In genomic region chr17:49567871-49568694, GRCh38 we compare ENCODE assay signal across 8 cellular contexts. TPM values are rescaled to one million over a fixed set of nuclear protein-coding genes. Genes with fewer than 3 reads are reported as not detected.
DNase-seq lines count a peak whose midpoint lies in the region; ATAC-seq, FAIRE-seq and TF ChIP-seq lines count a peak whose summit lies in the region.

No MANE protein-coding gene starts in this region.

- DNase-seq in Jurkat, Clone E6-1 (ENCODE audit: low read depth, low spot score): peak; percentile 40
- DNase-seq in SJCRH30: peak; percentile 85 to 88
- peak; percentile 84 for DNase-seq in activated gamma-delta T cell treated with Interleukin-2 at 50 U/mL for 16 hours
- peak; percentile 70 to 75 for DNase-seq in frontal cortex (ENCODE audit: low spot score in 2 of 2)

- H3K36me3 ChIP-seq in SJCRH30 (no peaks in the 10 kb centered on the region), neutrophil (no peaks in the 10 kb centered on the region), stomach smooth muscle (ENCODE audit: control insufficient read depth in 2 of 2, insufficient read depth in 2 of 2, low read length in 2 of 2) (no peaks in the 10 kb centered on the region)

- no peak overlapping the region for H3K27ac ChIP-seq in SJCRH30
- no peak overlapping the region for H3K27ac ChIP-seq in neutrophil
- peak overlapping the region; percentile 97 for H3K27ac ChIP-seq in stomach smooth muscle (ENCODE audit: low read length)

- H3K4me3 ChIP-seq in GM12875 (ENCODE audit: low read depth, low read length) (peak overlapping the region; percentile 3), SJCRH30 (no peak overlapping the region), neutrophil (ENCODE audit: low read depth in 1 of 2, low read length in 1 of 2) (peak overlapping the region in 1 of 2 experiments; percentile 28), stomach smooth muscle (ENCODE audit: low read length in 2 of 2) (peak overlapping the region; percentile 21 to 73)
- H3K4me3 ChIP-seq in Jurkat, Clone E6-1 (ENCODE audit: low read length): no peak overlapping the region

- H3K9ac ChIP-seq in stomach smooth muscle (ENCODE audit: low read length in 2 of 2): peak overlapping the region; percentile 36 to 58

- ATAC-seq in HG03469 (IDR thresholded peaks at IDR 0.05; ENCODE audit: unreplicated experiment): no peak

- H3K27me3 ChIP-seq in SJCRH30 (peaks cover 4% of the 10 kb centered on the region; the same call in 1 of the 2 replicates), neutrophil (peaks cover 77% of the 10 kb centered on the region), stomach smooth muscle (ENCODE audit: control insufficient read depth in 1 of 2, insufficient read depth in 2 of 2, low read length in 2 of 2) (no peaks in the 10 kb centered on the region)

- H3K9me3 ChIP-seq in SJCRH30 (replicated peaks): no peaks in the 10 kb centered on the region
- H3K9me3 ChIP-seq in neutrophil: no peaks in the 10 kb centered on the region
- no peaks in the 10 kb centered on the region for H3K9me3 ChIP-seq in stomach smooth muscle (ENCODE audit: control insufficient read depth in 2 of 2, low read length in 2 of 2)

- FAIRE-seq in frontal cortex (lab: Jason Lieb, UNC): no peak

- peaks cover 12% of the 10 kb centered on the region; the same call in 1 of the 2 replicates for H3K4me1 ChIP-seq in SJCRH30
- peaks cover 13 to 19% of the 10 kb centered on the region in 2 experiments for H3K4me1 ChIP-seq in neutrophil (ENCODE audit: control insufficient read depth in 1 of 2, insufficient read depth in 1 of 2, low read depth in 1 of 2, low read length in 1 of 2)
- H3K4me1 ChIP-seq in stomach smooth muscle (ENCODE audit: control insufficient read depth, insufficient read depth, low read length): peaks cover 44% of the 10 kb centered on the region

- TF ChIP-seq CTCF in GM12875 (IDR thresholded peaks at IDR 0.05; ENCODE audit: borderline replicate concordance, insufficient read depth, low read depth, low read length) (peak; percentile 90), neutrophil (IDR thresholded peaks at IDR 0.05) (peak; percentile 90)

RNA-seq across cellular contexts. Expression of gene NXPH3, which starts 7.6 kb away (rescaled TPM):
- not detected for polyA plus RNA-seq in Jurkat, Clone E6-1 (2012; ENCODE audit: insufficient read depth, insufficient read length)
- 1.0 and 1.2 TPM in 2 replicates for total RNA-seq in SJCRH30 (2014; rRNA removed; shearing (Covaris generic))
- total RNA-seq in frontal cortex: 7.7 TPM

Comparison
In these comparisons a context has a peak if more than half of its experiments do, and no peak if none do; other contexts are left out.
1. H3K4me3 ChIP-seq: peak in GM12875 (single experiment) and stomach smooth muscle (2 of 2); none in Jurkat, Clone E6-1 (single experiment) and SJCRH30 (single experiment).
2. Peak in every context shown above with its lines, with median percentiles within 50 percentile points of each other: DNase-seq.